ENCODE assay signal across 10 cellular contexts in the genomic region with DNA sequence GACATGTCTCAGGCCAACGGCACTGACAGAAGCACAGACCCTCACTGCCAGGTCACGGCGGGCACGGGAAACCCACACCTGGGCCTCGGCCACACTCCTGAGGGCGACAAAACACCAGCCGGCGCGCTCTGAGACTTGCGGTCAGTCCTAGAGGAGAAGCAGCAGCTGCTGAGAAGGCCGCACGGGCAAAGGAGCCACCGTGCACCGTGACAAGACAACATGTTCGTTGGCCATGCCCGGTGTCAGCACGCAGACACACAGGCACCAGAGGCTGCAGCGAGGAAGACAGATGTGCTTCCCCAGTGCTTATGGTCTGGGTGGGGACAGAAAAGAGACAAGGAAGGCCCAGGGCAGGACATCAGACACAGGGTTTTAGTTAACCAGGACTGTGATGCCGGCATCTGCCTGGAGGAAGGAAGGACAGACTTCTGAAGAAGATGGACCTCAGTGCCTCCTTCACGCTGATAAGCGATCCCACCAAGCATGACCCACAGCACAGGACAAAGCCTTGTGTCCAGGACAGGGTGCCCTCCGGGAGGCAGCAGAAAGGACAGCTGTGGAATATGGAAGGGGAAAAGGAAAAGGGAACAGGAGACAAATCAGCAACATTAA.
DNase-seq lines count a peak whose midpoint lies in the region; ATAC-seq and TF ChIP-seq lines count a peak whose summit lies in the region.
"Had no signal": no experiment of that assay in that cellular context is flagged by ENCODE, and none has a peak within 500 bp of the region (broad histone marks: within the 10 kb centered on the region; RNA-seq: fewer than 3 reads in every experiment).

No MANE protein-coding gene starts in this region.

- peaks cover 90% of the 10 kb centered on the region for H3K36me3 Mint-ChIP-seq in Caco-2 (ENCODE audit: insufficient read depth, unreplicated experiment)
- peaks cover 21% of the 10 kb centered on the region for H3K36me3 Mint-ChIP-seq in activated T-helper 17 cell treated with anti-CD3 and anti-CD28 coated beads, Interleukin-2, amount 50 U/mL, for 72 hours (ENCODE audit: low read depth)

- WGBS in mesodermal cell (ENCODE audit: insufficient coverage in 2 of 2), 2 experiments = 91 to 94% methylated on average over 17 to 21 of the region's 22 CpGs

- intact Hi-C loops in A673 (cut with micrococcal nuclease; ENCODE audit: unreplicated experiment) = no loop called here
- intact Hi-C loops in Caco-2 (cut with micrococcal nuclease; ENCODE audit: unreplicated experiment) = loop anchor here (5.0 to 10.0 kb wide), 2 partner anchors 71 to 98 kb away; partner anchors contain the start of gene SPG7
- intact Hi-C loops in posterior vena cava (cut with DNase I) = loop anchor here in 1 of 2 donors (10.0 kb wide), 1 partner anchor 78 kb away; no protein-coding TSS in a partner anchor

- H3K4me3 ChIP-seq in A673 (ENCODE audit: low read depth, low read length, poor library complexity, severe bottlenecking) (no peak overlapping the region), Caco-2 (ENCODE audit: low read depth, low read length) (no peak overlapping the region), mesodermal cell (ENCODE audit: extremely low read depth, insufficient read depth, low read length, poor library complexity, severe bottlenecking) (no peak overlapping the region)
- H3K4me3 ChIP-seq: esophagus squamous epithelium had no signal

- H3K27ac ChIP-seq in A673 (ENCODE audit: low read depth, low read length, poor library complexity, severe bottlenecking) (peak overlapping the region; percentile 16), mesodermal cell (ENCODE audit: low read depth, low read length, severe bottlenecking) (peak overlapping the region; percentile 56), caudate nucleus (ENCODE audit: low read depth, low read length) (no peak overlapping the region)

- no peaks in the 10 kb centered on the region for H3K27me3 Mint-ChIP-seq in Caco-2 (ENCODE audit: insufficient read depth, unreplicated experiment)
- no peaks in the 10 kb centered on the region for H3K27me3 Mint-ChIP-seq in activated T-helper 17 cell treated with anti-CD3 and anti-CD28 coated beads, Interleukin-2, amount 50 U/mL, for 72 hours

- DNase-seq in A673 (ENCODE audit: low spot score) (no peak), Caco-2 (no peak), posterior vena cava (ENCODE audit: low spot score) (no peak), AML-193 (lab: John Stamatoyannopoulos, UW) (no peak), caudate nucleus (lab: John Stamatoyannopoulos, UW) (no peak)
- DNase-seq: esophagus squamous epithelium, NCI-H187 had no signal

- H3K9me3 ChIP-seq in A673 (ENCODE audit: low read depth, low read length, poor library complexity, severe bottlenecking) (no peaks in the 10 kb centered on the region), Caco-2 (no peaks in the 10 kb centered on the region), mesodermal cell (ENCODE audit: control insufficient read depth, low read length) (no peaks in the 10 kb centered on the region)
- H3K9me3 ChIP-seq: esophagus squamous epithelium had no signal

- no peaks in the 10 kb centered on the region for H3K27me3 ChIP-seq in A673 (replicated peaks; ENCODE audit: insufficient read depth, low read depth, low read length, poor library complexity)
- no peaks in the 10 kb centered on the region for H3K27me3 ChIP-seq in Caco-2 (replicated peaks; ENCODE audit: control insufficient read depth, insufficient read depth, low read length)
- H3K27me3 ChIP-seq: esophagus squamous epithelium had no signal

- H3K9me3 Mint-ChIP-seq in Caco-2 (ENCODE audit: unreplicated experiment) = no peaks in the 10 kb centered on the region
- no peaks in the 10 kb centered on the region for H3K9me3 Mint-ChIP-seq in activated T-helper 17 cell treated with anti-CD3 and anti-CD28 coated beads, Interleukin-2, amount 50 U/mL, for 72 hours

- no peak for ATAC-seq in activated T-helper 17 cell treated with anti-CD3 and anti-CD28 coated beads, Interleukin-2, amount 50 U/mL, for 72 hours (replicated peaks)
- no peak for ATAC-seq in HG02938 (IDR thresholded peaks at IDR 0.05; ENCODE audit: unreplicated experiment)

- H3K4me3 Mint-ChIP-seq in Caco-2 (ENCODE audit: unreplicated experiment) = peak overlapping the region; percentile 59
- peak overlapping the region; percentile 77 for H3K4me3 Mint-ChIP-seq in activated T-helper 17 cell treated with anti-CD3 and anti-CD28 coated beads, Interleukin-2, amount 50 U/mL, for 72 hours

- H3K4me1 Mint-ChIP-seq in Caco-2 (ENCODE audit: low read depth, unreplicated experiment) = peaks cover 70% of the 10 kb centered on the region
- peaks cover 57% of the 10 kb centered on the region for H3K4me1 Mint-ChIP-seq in activated T-helper 17 cell treated with anti-CD3 and anti-CD28 coated beads, Interleukin-2, amount 50 U/mL, for 72 hours

- CTCF ChIA-PET in A673 (lab: Charles Lee) (no interaction called here), Caco-2 (lab: Charles Lee) (no interaction called here)

- H3K27ac Mint-ChIP-seq in Caco-2 (ENCODE audit: unreplicated experiment) = peak overlapping the region; percentile 81
- H3K27ac Mint-ChIP-seq in activated T-helper 17 cell treated with anti-CD3 and anti-CD28 coated beads, Interleukin-2, amount 50 U/mL, for 72 hours = peak overlapping the region; percentile 91

- no peaks in the 10 kb centered on the region for H3K36me3 ChIP-seq in A673 (ENCODE audit: insufficient read depth, low read length, poor library complexity, severe bottlenecking)
- no peaks in the 10 kb centered on the region for H3K36me3 ChIP-seq in Caco-2 (ENCODE audit: control insufficient read depth, insufficient read depth, low read length)
- H3K36me3 ChIP-seq in mesodermal cell (ENCODE audit: control insufficient read depth, insufficient read depth, low read length) = peaks cover 5% of the 10 kb centered on the region
- H3K36me3 ChIP-seq: esophagus squamous epithelium had no signal

- POLR2A ChIA-PET in A673 (lab: Charles Lee; ENCODE audit: low non-redundant PET) = no interaction called here
- POLR2A ChIA-PET in Caco-2 (lab: Charles Lee) = no interaction called here

- TF ChIP-seq CTCF in A673 (conservative IDR thresholded peaks at IDR 0.05; ENCODE audit: low read depth, low read length) = no peak
- TF ChIP-seq CTCF in Caco-2 (IDR thresholded peaks at IDR 0.05; ENCODE audit: insufficient read depth in 1 of 2, low read depth in 1 of 2, low read length in 1 of 2, severe bottlenecking in 1 of 2, unreplicated experiment in 1 of 2) = no peak

- BruUV-seq in A673 (replicated peaks; lab: Mats Ljungman, UMichigan) (no TSS peak), Caco-2 (replicated peaks; lab: Mats Ljungman, UMichigan) (no TSS peak)

- H3K4me1 ChIP-seq in A673 (ENCODE audit: insufficient read depth, low read length, poor library complexity, severe bottlenecking) (peaks cover 35% of the 10 kb centered on the region), Caco-2 (peaks cover 78% of the 10 kb centered on the region), mesodermal cell (ENCODE audit: control insufficient read depth, insufficient read depth, low read length, poor library complexity, severe bottlenecking) (peaks cover 66% of the 10 kb centered on the region)
